Comparison of ENCODE assay signal across 7 cellular contexts in genomic region chr22:21514117-21514516, GRCh38. TPM values are rescaled to one million over a fixed set of nuclear protein-coding genes. Genes with fewer than 3 reads are reported as not detected.
DNase-seq lines count a peak whose midpoint lies in the region; ATAC-seq, FAIRE-seq and TF ChIP-seq lines count a peak whose summit lies in the region.
"Not testable (repeated sequence)": the region's sequence is repeated elsewhere in the genome, so short reads cannot be mapped to it uniquely, and the experiment has no call there.

No MANE protein-coding gene starts in this region.

- not testable (repeated sequence) for TF ChIP-seq POLR2A in GM12878 (IDR thresholded peaks at IDR 0.05; ENCODE audit: low read depth, low read length)

- peak; percentile 89 for ATAC-seq in CD4-positive, alpha-beta T cell (ENCODE audit: poor library complexity)
- ATAC-seq in Panc1 (peak; percentile 68), GM12878 (peak; percentile 89), left ventricle myocardium superior (peak; percentile 15), mucosa of descending colon (peak; percentile 86)
- peak; percentile 76 for ATAC-seq in activated CD8-positive, alpha-beta T cell treated with anti-CD3 and anti-CD28 coated beads for 36 hours
- peak; percentile 83 for ATAC-seq in stimulated activated effector memory CD8-positive, alpha-beta T cell treated with anti-CD3 and anti-CD28 coated beads, Interleukin-12 subunit alpha, Interleukin-12 subunit beta, amount 100 ng/mL, for 72 hours

- TF ChIP-seq EP300 in GM12878 (IDR thresholded peaks at IDR 0.05; ENCODE audit: borderline replicate concordance in 1 of 2, control insufficient read depth in 1 of 2, low read depth in 2 of 2, low read length in 2 of 2): not testable (repeated sequence)

- H3K4me1 Mint-ChIP-seq in CD4-positive, alpha-beta T cell (ENCODE audit: low read depth); activated CD8-positive, alpha-beta T cell treated with anti-CD3 and anti-CD28 coated beads for 36 hours (ENCODE audit: low read depth); stimulated activated effector memory CD8-positive, alpha-beta T cell treated with anti-CD3 and anti-CD28 coated beads, Interleukin-12 subunit alpha, Interleukin-12 subunit beta, amount 100 ng/mL, for 72 hours: not testable (repeated sequence)

- H3K79me2 ChIP-seq in GM12878 (ENCODE audit: control insufficient read depth, insufficient read depth, low read length): not testable (repeated sequence)

- SMC1A ChIA-PET in GM12878 (lab: Charles Lee; ENCODE audit: uncharacterized antibody, unreplicated experiment): not testable (repeated sequence)

- DNase-seq in CD4-positive, alpha-beta T cell; Panc1 (ENCODE audit: low read depth, low spot score); activated CD8-positive, alpha-beta T cell treated with anti-CD3 and anti-CD28 coated beads for 36 hours; GM12878 (ENCODE audit: low read depth, low spot score); left ventricle myocardium superior; mucosa of descending colon; stimulated activated effector memory CD8-positive, alpha-beta T cell treated with anti-CD3 and anti-CD28 coated beads, Interleukin-12 subunit alpha, Interleukin-12 subunit beta, amount 100 ng/mL, for 72 hours (ENCODE audit: low spot score in 2 of 2): not testable (repeated sequence)

- H3K9ac ChIP-seq in GM12878 (ENCODE audit: control insufficient read depth, insufficient read depth, low read length): not testable (repeated sequence)

- not testable (repeated sequence) for H3K9me3 ChIP-seq in CD4-positive, alpha-beta T cell (ENCODE audit: control insufficient read depth, low read length); Panc1 (ENCODE audit: control insufficient read depth, insufficient read depth, low read depth, low read length); GM12878 (replicated peaks; ENCODE audit: control insufficient read depth, insufficient read depth, low read length); mucosa of descending colon

- H3K9me3 Mint-ChIP-seq in CD4-positive, alpha-beta T cell; activated CD8-positive, alpha-beta T cell treated with anti-CD3 and anti-CD28 coated beads for 36 hours; stimulated activated effector memory CD8-positive, alpha-beta T cell treated with anti-CD3 and anti-CD28 coated beads, Interleukin-12 subunit alpha, Interleukin-12 subunit beta, amount 100 ng/mL, for 72 hours: not testable (repeated sequence)

- H4K20me1 ChIP-seq in GM12878 (ENCODE audit: control insufficient read depth, insufficient read depth): not testable (repeated sequence)

- H3K36me3 Mint-ChIP-seq in CD4-positive, alpha-beta T cell (ENCODE audit: low read depth); activated CD8-positive, alpha-beta T cell treated with anti-CD3 and anti-CD28 coated beads for 36 hours (ENCODE audit: low read depth); stimulated activated effector memory CD8-positive, alpha-beta T cell treated with anti-CD3 and anti-CD28 coated beads, Interleukin-12 subunit alpha, Interleukin-12 subunit beta, amount 100 ng/mL, for 72 hours: not testable (repeated sequence)

- not testable (repeated sequence) for TF ChIP-seq RAD21 in GM12878 (IDR thresholded peaks at IDR 0.05; ENCODE audit: insufficient read depth, low read depth, low read length)

- not testable (repeated sequence) for BruUV-seq in Panc1 (replicated peaks; lab: Mats Ljungman, UMichigan); GM12878 (replicated peaks; lab: Mats Ljungman, UMichigan)

- FAIRE-seq in GM12878 (lab: Jason Lieb, UNC): not testable (repeated sequence)

- not testable (repeated sequence) for H3K27me3 ChIP-seq in CD4-positive, alpha-beta T cell (ENCODE audit: control insufficient read depth, insufficient read depth, low read length); Panc1 (ENCODE audit: control insufficient read depth, insufficient read depth, low read length); GM12878 (replicated peaks in 1 of 2; ENCODE audit: control insufficient read depth in 2 of 2, insufficient read depth in 2 of 2, low read length in 1 of 2)

- RAD21 ChIA-PET in GM12878 (lab: Charles Lee; ENCODE audit: unreplicated experiment): not testable (repeated sequence)

- not testable (repeated sequence) for H3K27ac ChIP-seq in CD4-positive, alpha-beta T cell (ENCODE audit: low read depth, low read length); Panc1 (ENCODE audit: low read length); GM12878 (ENCODE audit: control insufficient read depth, insufficient read depth)

- WGBS in GM12878 (ENCODE audit: insufficient coverage, insufficient replicate concordance, low lambda C conversion rate, missing lambda C conversion rate): no CpG with 5 or more reads among the region's 12 CpGs

- POLR2A ChIA-PET in CD4-positive, alpha-beta T cell (lab: Charles Lee); Panc1 (lab: Charles Lee); activated CD8-positive, alpha-beta T cell treated with anti-CD3 and anti-CD28 coated beads for 36 hours (lab: Charles Lee); GM12878 (lab: Charles Lee): not testable (repeated sequence)

- H3K4me3 Mint-ChIP-seq in CD4-positive, alpha-beta T cell; activated CD8-positive, alpha-beta T cell treated with anti-CD3 and anti-CD28 coated beads for 36 hours; stimulated activated effector memory CD8-positive, alpha-beta T cell treated with anti-CD3 and anti-CD28 coated beads, Interleukin-12 subunit alpha, Interleukin-12 subunit beta, amount 100 ng/mL, for 72 hours: not testable (repeated sequence)

- not testable (repeated sequence) for H3K27ac Mint-ChIP-seq in CD4-positive, alpha-beta T cell; activated CD8-positive, alpha-beta T cell treated with anti-CD3 and anti-CD28 coated beads for 36 hours; stimulated activated effector memory CD8-positive, alpha-beta T cell treated with anti-CD3 and anti-CD28 coated beads, Interleukin-12 subunit alpha, Interleukin-12 subunit beta, amount 100 ng/mL, for 72 hours

- not testable (repeated sequence) for H3K27me3 Mint-ChIP-seq in CD4-positive, alpha-beta T cell; activated CD8-positive, alpha-beta T cell treated with anti-CD3 and anti-CD28 coated beads for 36 hours

- H3K4me1 ChIP-seq in Panc1 (ENCODE audit: control insufficient read depth, insufficient read depth, low read length); GM12878 (ENCODE audit: control insufficient read depth, insufficient read depth, low read length); mucosa of descending colon (ENCODE audit: low read depth): not testable (repeated sequence)

- in situ Hi-C loops in Panc1 (cut with HindIII; ENCODE audit: low pct_unique_long_range_greater_than_20kb, low sequenced_read_pairs); GM12878 (cut with MboI): not testable (repeated sequence)

- intact Hi-C loops in CD4-positive, alpha-beta T cell (cut with DNase I, micrococcal nuclease); Panc1 (cut with micrococcal nuclease; ENCODE audit: unreplicated experiment); activated CD8-positive, alpha-beta T cell treated with anti-CD3 and anti-CD28 coated beads for 36 hours (cut with micrococcal nuclease); GM12878 (cut with micrococcal nuclease; ENCODE audit: unreplicated experiment); left ventricle myocardium superior (cut with micrococcal nuclease); mucosa of descending colon (cut with DNase I, micrococcal nuclease): not testable (repeated sequence)

- H3K4me3 ChIP-seq in Panc1 (ENCODE audit: low read depth in 2 of 2, low read length in 2 of 2); GM12878; mucosa of descending colon: not testable (repeated sequence)

- not testable (repeated sequence) for H3K4me2 ChIP-seq in GM12878 (ENCODE audit: control insufficient read depth, insufficient read depth)

- not testable (repeated sequence) for H3K36me3 ChIP-seq in Panc1 (ENCODE audit: control insufficient read depth, insufficient read depth, low read length); GM12878 (ENCODE audit: control insufficient read depth in 2 of 2, insufficient read depth in 2 of 2, low read length in 1 of 2); mucosa of descending colon (ENCODE audit: low read depth)

- CTCF ChIA-PET in CD4-positive, alpha-beta T cell (lab: Charles Lee); Panc1 (lab: Charles Lee); activated CD8-positive, alpha-beta T cell treated with anti-CD3 and anti-CD28 coated beads for 36 hours (lab: Charles Lee); GM12878 (lab: Yijun Ruan, JAX): not testable (repeated sequence)

- TF ChIP-seq CTCF in CD4-positive, alpha-beta T cell (IDR thresholded peaks at IDR 0.05); Panc1 (IDR thresholded peaks at IDR 0.05); activated CD8-positive, alpha-beta T cell treated with anti-CD3 and anti-CD28 coated beads for 36 hours (IDR thresholded peaks at IDR 0.05); GM12878 (IDR thresholded peaks at IDR 0.05 in 2 of 3, conservative IDR thresholded peaks at IDR 0.05 in 1 of 3; ENCODE audit: control insufficient read depth in 2 of 3, extremely low read depth in 1 of 3, insufficient read depth in 1 of 3, low read depth in 3 of 3, low read length in 3 of 3); mucosa of descending colon (IDR thresholded peaks at IDR 0.05): not testable (repeated sequence)

- H2AFZ ChIP-seq in GM12878 (ENCODE audit: control insufficient read depth, low read depth, low read length): not testable (repeated sequence)

RNA-seq across cellular contexts. Expression of gene RIMBP3C, which starts 37.1 kb away (rescaled TPM):
- under 1 TPM in 1 of 2 experiments, not detected in 1; 0.14 TPM for total RNA-seq in CD4-positive, alpha-beta T cell
- total RNA-seq in Panc1 (2021; ENCODE audit: unreplicated experiment): 0.90 TPM
- polyA plus RNA-seq in Panc1 (2012; ENCODE audit: insufficient read length): 1.7 TPM
- total RNA-seq in activated CD8-positive, alpha-beta T cell treated with anti-CD3 and anti-CD28 coated beads for 36 hours: under 1 TPM in 1 of 2 experiments, not detected in 1; 0.20 TPM
- total RNA-seq in GM12878 (2013; cell fraction: nucleolus; rRNA removed): 0.29 and 0.42 TPM in 2 replicates
- 0.11 TPM in 2 replicates for total RNA-seq in GM12878 (2014; rRNA removed)
- total RNA-seq in GM12878 (2014; rRNA removed; fragmentation: Illumina TruSeq; extraction: Trizol): not detected in 2 replicates
- 0.23 and 0.24 TPM in 2 replicates for total RNA-seq in GM12878 (2021)
- not detected for polyA plus RNA-seq in GM12878 (2011; ENCODE audit: low read depth)
- polyA plus RNA-seq in GM12878 (2011; rRNA removed): 0.03 TPM in 1 of 2 replicates, not detected in the other
- polyA plus RNA-seq in GM12878 (2011; cell fraction: cytosol; rRNA removed): 0.01 and 0.03 TPM in 2 replicates
- 0.03 and 0.10 TPM in 2 replicates for polyA plus RNA-seq in GM12878 (2011; cell fraction: nucleus; rRNA removed)
- 0.10 TPM in 1 of 2 replicates, not detected in the other for polyA plus RNA-seq in GM12878 (2012)
- polyA plus RNA-seq in GM12878 (2014; fragmentation: Illumina TruSeq; extraction: Trizol): 0.03 and 0.05 TPM in 2 replicates
- polyA plus RNA-seq in GM12878 (2014; fragmentation: Nextera tagmentation; extraction: Ambion mirVana): not detected
- polyA plus RNA-seq in GM12878 (2014; rRNA removed): 0.01 TPM in 1 of 2 replicates, not detected in the other
- under 1 TPM; 0.04 to 0.14 TPM for polyA plus RNA-seq in GM12878 (2016; fragmentation: Nextera tagmentation; extraction: Ambion mirVana)
- polyA minus RNA-seq in GM12878 (2011; rRNA and poly(A)+ RNA removed): 0.05 TPM in 1 of 2 replicates, not detected in the other
- 0.27 TPM in 1 of 2 replicates, not detected in the other for polyA minus RNA-seq in GM12878 (2011; cell fraction: cytosol; rRNA and poly(A)+ RNA removed)
- polyA minus RNA-seq in GM12878 (2011; cell fraction: nucleus; rRNA and poly(A)+ RNA removed): 0.67 and 0.73 TPM in 2 replicates
- total RNA-seq in left ventricle myocardium superior: not detected
- total RNA-seq in mucosa of descending colon: under 1 TPM in 2 of 3 donors, not detected in 1; 0.13 to 0.22 TPM

RNA-seq across cellular contexts. Expression of gene TMEM191C, which starts 46.9 kb away (rescaled TPM):
- total RNA-seq in CD4-positive, alpha-beta T cell: 1 to 10 TPM; 3.9 to 4.3 TPM
- 2.9 TPM for total RNA-seq in Panc1 (2021; ENCODE audit: unreplicated experiment)
- 1.4 TPM for polyA plus RNA-seq in Panc1 (2012; ENCODE audit: insufficient read length)
- 1 to 10 TPM; 1.7 to 2.7 TPM for total RNA-seq in activated CD8-positive, alpha-beta T cell treated with anti-CD3 and anti-CD28 coated beads for 36 hours
- total RNA-seq in GM12878 (2013; cell fraction: nucleolus; rRNA removed): 2.4 and 3.3 TPM in 2 replicates
- total RNA-seq in GM12878 (2014; rRNA removed): 1.1 and 1.9 TPM in 2 replicates
- 0.36 and 0.37 TPM in 2 replicates for total RNA-seq in GM12878 (2014; rRNA removed; fragmentation: Illumina TruSeq; extraction: Trizol)
- 1.3 and 1.4 TPM in 2 replicates for total RNA-seq in GM12878 (2021)
- polyA plus RNA-seq in GM12878 (2011; ENCODE audit: low read depth): 0.91 TPM
- 1.2 and 1.9 TPM in 2 replicates for polyA plus RNA-seq in GM12878 (2011; rRNA removed)
- polyA plus RNA-seq in GM12878 (2011; cell fraction: cytosol; rRNA removed): 2.2 and 3.9 TPM in 2 replicates
- polyA plus RNA-seq in GM12878 (2011; cell fraction: nucleus; rRNA removed): 18.8 and 26.2 TPM in 2 replicates
- 2.7 and 4.0 TPM in 2 replicates for polyA plus RNA-seq in GM12878 (2012)
- 0.25 and 0.26 TPM in 2 replicates for polyA plus RNA-seq in GM12878 (2014; fragmentation: Illumina TruSeq; extraction: Trizol)
- polyA plus RNA-seq in GM12878 (2014; fragmentation: Nextera tagmentation; extraction: Ambion mirVana): under 1 TPM; 0.03 to 0.07 TPM
- 0.82 and 1.8 TPM in 2 replicates for polyA plus RNA-seq in GM12878 (2014; rRNA removed)
- polyA plus RNA-seq in GM12878 (2016; fragmentation: Nextera tagmentation; extraction: Ambion mirVana): under 1 TPM; 0.13 to 0.51 TPM
- 0.77 TPM in 1 of 2 replicates, not detected in the other for polyA minus RNA-seq in GM12878 (2011; rRNA and poly(A)+ RNA removed)
- 3.6 TPM in 1 of 2 replicates, not detected in the other for polyA minus RNA-seq in GM12878 (2011; cell fraction: cytosol; rRNA and poly(A)+ RNA removed)
- polyA minus RNA-seq in GM12878 (2011; cell fraction: nucleus; rRNA and poly(A)+ RNA removed): 1.3 and 1.6 TPM in 2 replicates
- total RNA-seq in left ventricle myocardium superior: 0.74 TPM
- total RNA-seq in mucosa of descending colon: 1 to 10 TPM; 1.3 to 2.9 (median 2.1) TPM

RNA-seq across cellular contexts. Expression of gene UBE2L3, which starts 53.4 kb away (rescaled TPM):
- total RNA-seq in CD4-positive, alpha-beta T cell: 10 to 100 TPM; 18.7 TPM
- 51.1 TPM for total RNA-seq in Panc1 (2021; ENCODE audit: unreplicated experiment)
- 39.7 TPM for polyA plus RNA-seq in Panc1 (2012; ENCODE audit: insufficient read length)
- 10 to 100 TPM; 50.3 to 54.9 TPM for total RNA-seq in activated CD8-positive, alpha-beta T cell treated with anti-CD3 and anti-CD28 coated beads for 36 hours
- 21.7 and 22.1 TPM in 2 replicates for total RNA-seq in GM12878 (2013; cell fraction: nucleolus; rRNA removed)
- 55.7 and 59.2 TPM in 2 replicates for total RNA-seq in GM12878 (2014; rRNA removed)
- total RNA-seq in GM12878 (2014; rRNA removed; fragmentation: Illumina TruSeq; extraction: Trizol): 80.2 and 85.4 TPM in 2 replicates
- 52.2 and 56.3 TPM in 2 replicates for total RNA-seq in GM12878 (2021)
- 30.1 TPM for polyA plus RNA-seq in GM12878 (2011; ENCODE audit: low read depth)
- polyA plus RNA-seq in GM12878 (2011; rRNA removed): 58.8 and 62.1 TPM in 2 replicates
- 37.8 and 46.6 TPM in 2 replicates for polyA plus RNA-seq in GM12878 (2011; cell fraction: cytosol; rRNA removed)
- 18.3 and 22.8 TPM in 2 replicates for polyA plus RNA-seq in GM12878 (2011; cell fraction: nucleus; rRNA removed)
- polyA plus RNA-seq in GM12878 (2012): 43.4 and 52.4 TPM in 2 replicates
- polyA plus RNA-seq in GM12878 (2014; fragmentation: Illumina TruSeq; extraction: Trizol): 141 and 156 TPM in 2 replicates
- 100 to 1,000 TPM; 149 to 168 TPM for polyA plus RNA-seq in GM12878 (2014; fragmentation: Nextera tagmentation; extraction: Ambion mirVana)
- 68.6 and 73.3 TPM in 2 replicates for polyA plus RNA-seq in GM12878 (2014; rRNA removed)
- polyA plus RNA-seq in GM12878 (2016; fragmentation: Nextera tagmentation; extraction: Ambion mirVana): 100 to 1,000 TPM; 141 to 148 TPM
- 24.4 and 30.7 TPM in 2 replicates for polyA minus RNA-seq in GM12878 (2011; rRNA and poly(A)+ RNA removed)
- polyA minus RNA-seq in GM12878 (2011; cell fraction: cytosol; rRNA and poly(A)+ RNA removed): 12.3 and 15.4 TPM in 2 replicates
- polyA minus RNA-seq in GM12878 (2011; cell fraction: nucleus; rRNA and poly(A)+ RNA removed): 6.2 and 11.0 TPM in 2 replicates
- 51.6 TPM for total RNA-seq in left ventricle myocardium superior
- 10 to 100 TPM; 52.6 to 60.9 (median 60.7) TPM for total RNA-seq in mucosa of descending colon

Comparison
In these comparisons a context has a peak if more than half of its experiments do, and no peak if none do; other contexts are left out.
1. ATAC-seq: peak in every context shown above with its lines; median percentile 89 in CD4-positive, alpha-beta T cell; 89 in GM12878; 86 in mucosa of descending colon; 83 in stimulated activated effector memory CD8-positive, alpha-beta T cell treated with anti-CD3 and anti-CD28 coated beads, Interleukin-12 subunit alpha, Interleukin-12 subunit beta, amount 100 ng/mL, for 72 hours; 76 in activated CD8-positive, alpha-beta T cell treated with anti-CD3 and anti-CD28 coated beads for 36 hours; 68 in Panc1; 15 in left ventricle myocardium superior.